22 cellular contexts compared by ENCODE assay signal in genomic region chr6:11450061-11450460, GRCh38.
A peak's percentile ranks its signal among the peaks of the same experiment; 100 is the strongest.
DNase-seq lines count a peak whose midpoint lies in the region; TF ChIP-seq lines count a peak whose summit lies in the region.
"Had no signal": no experiment of that assay in that cellular context is flagged by ENCODE, and none has a peak within 500 bp of the region (broad histone marks: within the 10 kb centered on the region; RNA-seq: fewer than 3 reads in every experiment).

No MANE protein-coding gene starts in this region.

- no peaks in the 10 kb centered on the region for H3K4me1 ChIP-seq in esophagus muscularis mucosa
- H3K4me1 ChIP-seq in neural progenitor cell, result no peaks in the 10 kb centered on the region
- H3K4me1 ChIP-seq: BLaER1, Caco-2 had no signal

- H3K4me3 Mint-ChIP-seq in activated CD4-positive, alpha-beta T cell treated with anti-CD3 and anti-CD28 coated beads, Interleukin-2, amount 10 ng/mL, durations not matched to agents 24 days and 14 days, result no peak overlapping the region
- H3K4me3 Mint-ChIP-seq in neural progenitor cell (no peak overlapping the region), type B pancreatic cell (no peak overlapping the region)
- H3K4me3 Mint-ChIP-seq: B cell; CD4-positive, CD25-positive, alpha-beta regulatory T cell; CD8-positive, alpha-beta T cell; HFFc6 had no signal

- H3K27me3 ChIP-seq in esophagus muscularis mucosa, result no peaks in the 10 kb centered on the region
- H3K27me3 ChIP-seq in neural progenitor cell, result no peaks in the 10 kb centered on the region
- H3K27me3 ChIP-seq: BLaER1 had no signal

- H2AFZ ChIP-seq in neural progenitor cell (replicated peaks), result no peak overlapping the region

- H3K4me3 ChIP-seq in esophagus muscularis mucosa (no peak overlapping the region), neural progenitor cell (no peak overlapping the region)
- H3K4me3 ChIP-seq: BLaER1, GM12878, HAP-1 had no signal

- H3K9me3 ChIP-seq in esophagus muscularis mucosa (no peaks in the 10 kb centered on the region), neural progenitor cell (ENCODE audit: low read depth) (no peaks in the 10 kb centered on the region)
- H3K9me3 ChIP-seq: HAP-1 had no signal

- H3K27me3 Mint-ChIP-seq in activated CD4-positive, alpha-beta T cell treated with anti-CD3 and anti-CD28 coated beads, Interleukin-2, amount 10 ng/mL, durations not matched to agents 24 days and 14 days, result peaks cover 3% of the 10 kb centered on the region
- H3K27me3 Mint-ChIP-seq in neural progenitor cell (ENCODE audit: insufficient read depth, low read depth) (no peaks in the 10 kb centered on the region), type B pancreatic cell (peaks cover 3% of the 10 kb centered on the region)
- H3K27me3 Mint-ChIP-seq: B cell; CD4-positive, CD25-positive, alpha-beta regulatory T cell had no signal

- no peaks in the 10 kb centered on the region for H4K20me1 ChIP-seq in neural progenitor cell (ENCODE audit: low read depth)
- H4K20me1 ChIP-seq: BLaER1 had no signal

- TF ChIP-seq CTCF in esophagus muscularis mucosa (IDR thresholded peaks at IDR 0.05), result no peak
- TF ChIP-seq CTCF in neural progenitor cell (IDR thresholded peaks at IDR 0.05), result no peak
- no peak for TF ChIP-seq CTCF in type B pancreatic cell (conservative IDR thresholded peaks at IDR 0.05)

- H3K4me2 ChIP-seq in neural progenitor cell, result no peak overlapping the region
- H3K4me2 ChIP-seq: BLaER1 had no signal

- peaks cover 16% of the 10 kb centered on the region for H3K4me1 Mint-ChIP-seq in activated CD4-positive, alpha-beta T cell treated with anti-CD3 and anti-CD28 coated beads, Interleukin-2, amount 10 ng/mL, durations not matched to agents 24 days and 14 days
- peaks cover 3% of the 10 kb centered on the region for H3K4me1 Mint-ChIP-seq in neural progenitor cell
- H3K4me1 Mint-ChIP-seq in type B pancreatic cell (ENCODE audit: unreplicated experiment), result peaks cover 7% of the 10 kb centered on the region
- H3K4me1 Mint-ChIP-seq: CD4-positive, CD25-positive, alpha-beta regulatory T cell had no signal

- peaks cover 2% of the 10 kb centered on the region for H3K36me3 Mint-ChIP-seq in activated CD4-positive, alpha-beta T cell treated with anti-CD3 and anti-CD28 coated beads, Interleukin-2, amount 10 ng/mL, durations not matched to agents 24 days and 14 days (ENCODE audit: low read depth)
- H3K36me3 Mint-ChIP-seq in neural progenitor cell (peaks cover 2% of the 10 kb centered on the region), type B pancreatic cell (peaks cover 3% of the 10 kb centered on the region)
- H3K36me3 Mint-ChIP-seq: CD4-positive, CD25-positive, alpha-beta regulatory T cell; CD8-positive, alpha-beta T cell had no signal

- no peak overlapping the region for H3K27ac Mint-ChIP-seq in activated CD4-positive, alpha-beta T cell treated with anti-CD3 and anti-CD28 coated beads, Interleukin-2, amount 10 ng/mL, durations not matched to agents 24 days and 14 days
- H3K27ac Mint-ChIP-seq in neural progenitor cell, result peak overlapping the region; percentile 44
- H3K27ac Mint-ChIP-seq in type B pancreatic cell, result no peak overlapping the region
- H3K27ac Mint-ChIP-seq: B cell; CD4-positive, CD25-positive, alpha-beta regulatory T cell; CD8-positive, alpha-beta T cell; HFFc6 had no signal

- H3K9me3 Mint-ChIP-seq in activated CD4-positive, alpha-beta T cell treated with anti-CD3 and anti-CD28 coated beads, Interleukin-2, amount 10 ng/mL, durations not matched to agents 24 days and 14 days, result peaks cover 18% of the 10 kb centered on the region
- H3K9me3 Mint-ChIP-seq in neural progenitor cell (peaks cover 11% of the 10 kb centered on the region), type B pancreatic cell (peaks cover 4% of the 10 kb centered on the region)
- H3K9me3 Mint-ChIP-seq: CD8-positive, alpha-beta T cell; HFFc6 had no signal

- H3K27ac ChIP-seq in esophagus muscularis mucosa (replicated peaks in 1 of 4) (no peak overlapping the region), neural progenitor cell (no peak overlapping the region)
- H3K27ac ChIP-seq: 22Rv1, BLaER1, C4-2B had no signal

- intact Hi-C loops in activated CD4-positive, alpha-beta T cell treated with anti-CD3 and anti-CD28 coated beads, Interleukin-2, amount 10 ng/mL, durations not matched to agents 24 days and 14 days (cut with micrococcal nuclease), result no loop called here
- intact Hi-C loops in esophagus muscularis mucosa (cut with DNase I), result no loop called here

- WGBS in esophagus muscularis mucosa, result 88% methylated on average over 2 of the region's 2 CpGs

- H3K9ac ChIP-seq in neural progenitor cell, result no peak overlapping the region
- H3K9ac ChIP-seq: BLaER1 had no signal

- TF ChIP-seq EP300 in esophagus muscularis mucosa (IDR thresholded peaks at IDR 0.05), result no peak

- no peaks in the 10 kb centered on the region for H3K79me2 ChIP-seq in neural progenitor cell (ENCODE audit: low read depth)

- no peak for TF ChIP-seq POLR2A in esophagus muscularis mucosa (IDR thresholded peaks at IDR 0.05; ENCODE audit: low read depth)

- H3K36me3 ChIP-seq in esophagus muscularis mucosa, result no peaks in the 10 kb centered on the region
- H3K36me3 ChIP-seq in neural progenitor cell, result no peaks in the 10 kb centered on the region
- H3K36me3 ChIP-seq: BLaER1, HAP-1 had no signal

- no peaks in the 10 kb centered on the region for H3F3A ChIP-seq in neural progenitor cell (ENCODE audit: low read depth)

- DNase-seq in activated CD4-positive, alpha-beta T cell treated with anti-CD3 and anti-CD28 coated beads, Interleukin-2, amount 10 ng/mL, durations not matched to agents 24 days and 14 days, result peak; percentile 16
- DNase-seq in activated CD4-positive, alpha-beta T cell treated with anti-CD3 and anti-CD28 coated beads for 4 hours, result no peak
- DNase-seq in esophagus muscularis mucosa (ENCODE audit: extremely low spot score), result peak; percentile 47
- no peak for DNase-seq in neural progenitor cell (ENCODE audit: low spot score)
- no peak for DNase-seq in T-helper 1 cell
- DNase-seq in amygdala (lab: John Stamatoyannopoulos, UW), result no peak
- no peak for DNase-seq in type B pancreatic cell (ENCODE audit: extremely low spot score, unreplicated experiment)
- DNase-seq in DMS 273 treated with DMSO at 0.1 percent for 48 hours (lab: John Stamatoyannopoulos, UW), result no peak
- DNase-seq: Caco-2; CD4-positive, CD25-positive, alpha-beta regulatory T cell; CD8-positive, alpha-beta T cell; DMS79; EL; GDM1; GOT3; HFFc6 had no signal

Comparison
In these comparisons a context has a peak if more than half of its experiments do, and no peak if none do; other contexts are left out.
1. DNase-seq: peak in activated CD4-positive, alpha-beta T cell treated with anti-CD3 and anti-CD28 coated beads, Interleukin-2, amount 10 ng/mL, durations not matched to agents 24 days and 14 days (single experiment) and esophagus muscularis mucosa (single experiment); none in activated CD4-positive, alpha-beta T cell treated with anti-CD3 and anti-CD28 coated beads for 4 hours (0 of 2), neural progenitor cell (single experiment), T-helper 1 cell (0 of 5), amygdala (0 of 56), type B pancreatic cell (single experiment) and DMS 273 treated with DMSO at 0.1 percent for 48 hours (single experiment).